ENCODE assay signal across 1 cellular context in the genomic region with DNA sequence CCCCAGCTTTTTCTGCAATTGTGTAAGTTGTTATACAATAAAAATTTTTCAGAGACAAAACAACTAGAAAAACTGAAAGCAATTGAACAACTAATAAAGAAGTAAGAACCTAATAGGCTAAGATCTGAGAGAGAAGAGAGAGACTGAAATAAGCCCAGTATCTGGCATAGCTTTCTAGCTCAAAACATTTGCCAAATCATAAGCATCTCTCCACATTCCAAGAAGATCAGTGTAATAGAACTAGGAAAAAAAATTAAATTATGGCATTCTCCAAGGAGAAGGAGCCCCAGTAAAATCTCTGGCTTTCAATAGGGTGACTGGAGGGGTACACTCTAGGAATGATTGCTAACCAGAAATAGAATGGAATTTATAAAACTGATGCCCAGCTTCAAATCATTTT.
TF ChIP-seq lines count a peak whose summit lies in the region.

No MANE protein-coding gene starts in this region.

TF ChIP-seq in HCT116, 20 proteins besides CTCF, POLR2A, EP300 and RAD21 (continued from another document):
- TF ChIP-seq POLR2AphosphoS5 (IDR thresholded peaks at IDR 0.05; ENCODE audit: low read depth, low read length) = no peak
TF ChIP-seq in HCT116: peak in this region for 0.
